In the genomic region with DNA sequence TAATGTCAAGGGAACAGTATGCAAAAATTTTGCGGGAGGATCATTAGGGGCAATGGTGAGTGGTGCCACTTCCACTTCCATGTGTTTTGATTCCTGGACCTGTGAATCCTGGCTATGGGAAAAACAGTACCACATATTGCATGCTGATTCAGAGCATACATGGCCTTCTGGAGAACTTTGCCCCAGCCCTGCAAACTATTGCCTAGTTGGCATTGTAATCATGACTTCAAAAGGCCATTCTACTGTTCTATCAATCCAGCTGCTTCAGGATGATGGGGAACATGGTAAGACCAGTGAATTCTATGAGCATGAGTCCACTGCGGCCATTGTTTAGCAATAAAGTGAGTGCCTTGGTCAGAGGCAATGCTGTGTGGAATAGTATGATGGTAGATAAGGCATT, we compare ENCODE assay signal across 23 cellular contexts.
"Had no signal": no experiment of that assay in that cellular context is flagged by ENCODE, and none has a peak within 500 bp of the region (broad histone marks: within the 10 kb centered on the region; RNA-seq: fewer than 3 reads in every experiment).

No MANE protein-coding gene starts in this region.

- DNase-seq: colonic mucosa; cortex of kidney; effector CD8-positive, alpha-beta T cell; effector memory CD8-positive, alpha-beta T cell; endodermal cell; erythroblast; esophagus squamous epithelium; foreskin fibroblast; foreskin melanocyte; gastrocnemius medialis; glutamatergic neuron; head of caudate nucleus; heart right ventricle; hippocampal formation; left cardiac atrium; left ventricle myocardium inferior; mammary epithelial cell; mesendoderm; midbrain; naive thymus-derived CD4-positive, alpha-beta T cell had no signal

- H3K9me3 ChIP-seq: colonic mucosa, esophagus squamous epithelium, gastrocnemius medialis had no signal

- H3K36me3 ChIP-seq: colonic mucosa, esophagus squamous epithelium, gastrocnemius medialis, heart right ventricle, left ventricle myocardium inferior had no signal

- H3K4me3 ChIP-seq: colonic mucosa, esophagus squamous epithelium, gastrocnemius medialis, heart right ventricle, left ventricle myocardium inferior, lung had no signal

- H3K4me1 ChIP-seq: colonic mucosa, esophagus squamous epithelium, gastrocnemius medialis, heart right ventricle, left ventricle myocardium inferior had no signal

- H3K27me3 ChIP-seq: colonic mucosa, esophagus squamous epithelium, gastrocnemius medialis, heart right ventricle had no signal

- H3K27ac ChIP-seq: colonic mucosa, epithelial cell of prostate, esophagus squamous epithelium, gastrocnemius medialis, heart right ventricle, left ventricle myocardium inferior had no signal

- ATAC-seq: effector memory CD8-positive, alpha-beta T cell; esophagus mucosa; gastrocnemius medialis; heart right ventricle; left cardiac atrium; naive thymus-derived CD4-positive, alpha-beta T cell had no signal
